In the genomic region with DNA sequence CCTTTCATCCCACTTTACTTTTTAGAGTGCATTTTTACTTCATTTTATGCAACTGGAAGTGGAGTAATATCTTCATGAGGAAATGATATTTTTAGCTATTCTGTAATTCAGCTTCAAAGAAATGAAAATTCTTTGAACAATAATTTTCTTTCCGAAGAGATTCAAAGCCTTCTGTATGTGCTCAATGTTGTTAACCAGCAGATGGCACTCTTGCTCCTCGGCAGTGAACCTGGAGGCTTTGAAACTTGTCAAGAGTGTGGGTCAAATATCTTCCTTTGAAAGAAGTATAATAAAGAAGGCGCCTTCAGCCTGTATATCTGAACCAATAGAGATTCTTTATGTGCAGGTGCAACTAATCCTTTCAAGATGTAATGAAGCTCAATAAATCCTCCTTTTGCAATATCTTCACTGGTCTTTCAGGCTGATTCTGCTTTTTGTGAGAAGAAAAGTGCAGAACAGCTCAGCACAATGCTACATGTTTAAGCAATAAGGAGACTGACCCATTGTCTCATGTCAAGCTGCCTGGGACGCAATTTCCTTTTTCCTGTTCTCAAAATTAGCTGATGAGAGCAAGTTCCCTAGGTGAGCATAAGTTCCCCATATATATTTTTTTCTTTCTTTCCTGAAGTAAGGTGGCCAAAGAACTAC, we compare ENCODE assay signal across 8 cellular contexts.
DNase-seq lines count a peak whose midpoint lies in the region; ATAC-seq and TF ChIP-seq lines count a peak whose summit lies in the region.

No MANE protein-coding gene starts in this region.

- peak; percentile 81 for DNase-seq in DMS53 treated with DMSO at 0.1 percent for 48 hours (lab: John Stamatoyannopoulos, UW; ENCODE audit: unreplicated experiment)
- peak; percentile 25 for DNase-seq in GM20000 (ENCODE audit: low spot score)
- DNase-seq in NCI-H82 (lab: John Stamatoyannopoulos, UW), result peak; percentile 77
- DNase-seq in activated CD8-positive, alpha-beta memory T cell treated with anti-CD3 and anti-CD28 coated beads, Interleukin-2, amount 50 U/mL, for 1 hour (ENCODE audit: extremely low read depth), result peak; percentile 4
- peak; percentile 91 for DNase-seq in fibroblast of peridontal ligament (ENCODE audit: extremely low read depth)
- peak; percentile 76 for DNase-seq in neuronal stem cell (ENCODE audit: low spot score)
- no peak for DNase-seq in cerebellar nuclear complex (lab: John Stamatoyannopoulos, UW)

- no peak overlapping the region for H2BK5ac ChIP-seq in neuronal stem cell (ENCODE audit: low read length)

- no peak overlapping the region for H3K4me3 ChIP-seq in neuronal stem cell (ENCODE audit: low read length in 2 of 2)

- H3K4me2 ChIP-seq in neuronal stem cell (ENCODE audit: insufficient read depth, low read length, poor library complexity, severe bottlenecking), result no peak overlapping the region

- H3K36me3 ChIP-seq in neuronal stem cell (replicated peaks in 1 of 2; ENCODE audit: control insufficient read depth in 2 of 2, insufficient read depth in 2 of 2, low read length in 2 of 2), result no peaks in the 10 kb centered on the region

- no peak overlapping the region for H3K23ac ChIP-seq in neuronal stem cell (ENCODE audit: low read depth, low read length, poor library complexity)

- H3K18ac ChIP-seq in neuronal stem cell (ENCODE audit: low read length), result no peak overlapping the region

- H3K9ac ChIP-seq in neuronal stem cell (ENCODE audit: low read depth, low read length, poor library complexity), result no peak overlapping the region

- H4K91ac ChIP-seq in neuronal stem cell (ENCODE audit: low read depth, low read length, poor library complexity), result no peak overlapping the region

- no peak overlapping the region for H2BK120ac ChIP-seq in neuronal stem cell (ENCODE audit: low read depth, low read length)

- ATAC-seq in HG03571 (IDR thresholded peaks at IDR 0.05; ENCODE audit: unreplicated experiment), result peak; percentile 66

- no peak overlapping the region for H2AK5ac ChIP-seq in neuronal stem cell (ENCODE audit: low read depth, low read length)

- peak overlapping the region; percentile 1 for H2AFZ ChIP-seq in neuronal stem cell (ENCODE audit: low read length)

- H3K79me1 ChIP-seq in neuronal stem cell (ENCODE audit: low read depth, low read length), result no peaks in the 10 kb centered on the region

- no peaks in the 10 kb centered on the region for H3K27me3 ChIP-seq in neuronal stem cell (ENCODE audit: control insufficient read depth in 3 of 3, insufficient read depth in 3 of 3, low read depth in 1 of 3, low read length in 3 of 3)

- TF ChIP-seq CTCF in GM20000 (IDR thresholded peaks at IDR 0.05; ENCODE audit: extremely low read depth, missing control alignments), result peak; percentile 69

- H2BK15ac ChIP-seq in neuronal stem cell (ENCODE audit: low read length), result no peak overlapping the region

- H2BK12ac ChIP-seq in neuronal stem cell (ENCODE audit: low read length), result no peak overlapping the region

- no CpG with 5 or more reads among the region's 4 CpGs for WGBS in neuronal stem cell (ENCODE audit: extremely low coverage in 2 of 2, insufficient read length in 2 of 2, insufficient replicate concordance in 1 of 2), 2 donors

- H3K4me1 ChIP-seq in neuronal stem cell (ENCODE audit: control insufficient read depth in 2 of 2, insufficient read depth in 1 of 2, low read depth in 1 of 2, low read length in 2 of 2), result peaks cover 2 to 3% of the 10 kb centered on the region in 2 donors

- no peak overlapping the region for H3K27ac ChIP-seq in neuronal stem cell (replicated peaks; ENCODE audit: low read length)

- no peak overlapping the region for H3K4ac ChIP-seq in neuronal stem cell (ENCODE audit: low read length)

- no peaks in the 10 kb centered on the region for H3K9me3 ChIP-seq in neuronal stem cell (replicated peaks in 1 of 2; ENCODE audit: control insufficient read depth in 2 of 2, insufficient read depth in 1 of 2, low read depth in 1 of 2, low read length in 2 of 2)

- H4K8ac ChIP-seq in neuronal stem cell (ENCODE audit: low read depth, low read length), result no peak overlapping the region

- H3K14ac ChIP-seq in neuronal stem cell (ENCODE audit: low read length), result no peak overlapping the region

Comparison
In these comparisons a context has a peak if more than half of its experiments do, and no peak if none do; other contexts are left out.
1. DNase-seq: peak in DMS53 treated with DMSO at 0.1 percent for 48 hours (single experiment), GM20000 (single experiment), NCI-H82 (single experiment), activated CD8-positive, alpha-beta memory T cell treated with anti-CD3 and anti-CD28 coated beads, Interleukin-2, amount 50 U/mL, for 1 hour (single experiment), fibroblast of peridontal ligament (single experiment) and neuronal stem cell (single experiment); none in cerebellar nuclear complex (0 of 2).